8 cellular contexts compared by ENCODE assay signal in the genomic region with DNA sequence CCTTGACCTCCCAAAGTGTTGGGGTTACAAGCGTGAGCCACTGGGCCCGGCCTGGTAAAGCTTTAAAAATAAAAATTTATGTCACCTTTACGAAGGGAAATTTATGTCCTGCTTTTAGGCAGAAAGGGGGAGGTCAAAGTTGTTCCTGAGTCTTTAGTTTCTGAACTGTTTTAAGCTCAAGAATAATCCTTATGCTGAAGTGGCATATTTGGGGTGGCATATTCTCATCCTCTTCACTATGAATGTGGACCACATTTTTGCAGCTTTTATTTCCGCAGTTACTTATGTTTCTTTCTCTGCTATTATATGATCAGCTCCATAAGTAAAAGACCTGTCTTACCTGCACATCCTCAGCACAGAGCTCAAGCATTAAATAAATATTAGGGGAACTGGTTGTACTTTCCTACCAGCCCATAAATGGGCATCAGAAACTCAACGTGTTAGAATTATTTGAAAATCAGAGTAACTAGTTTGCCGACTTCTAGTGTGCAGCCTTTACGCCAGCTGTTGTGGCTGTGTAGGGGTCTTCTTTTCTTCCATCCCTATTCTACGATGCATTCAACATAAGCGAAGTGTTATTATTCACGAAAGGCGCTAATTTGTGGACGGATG. TPM values are rescaled to one million over a fixed set of nuclear protein-coding genes. Genes with fewer than 3 reads are reported as not detected.
DNase-seq lines count a peak whose midpoint lies in the region; ATAC-seq and TF ChIP-seq lines count a peak whose summit lies in the region.

No MANE protein-coding gene starts in this region.

- H3K4me3 Mint-ChIP-seq in IgD-negative memory B cell, result peak overlapping the region; percentile 35 to 97 (median 86)
- peak overlapping the region; percentile 86 to 97 (median 93) for H3K4me3 Mint-ChIP-seq in nephron

- no peaks in the 10 kb centered on the region for H3K36me3 ChIP-seq in H7 (replicated peaks; ENCODE audit: control insufficient read depth, insufficient read depth, low read length)
- H3K36me3 ChIP-seq in HAP-1 (replicated peaks), result no peaks in the 10 kb centered on the region

- H3K4me1 Mint-ChIP-seq in IgD-negative memory B cell, result peaks cover 10 to 20% (median 20%) of the 10 kb centered on the region in 3 donors
- peaks cover 19% of the 10 kb centered on the region for H3K4me1 Mint-ChIP-seq in nephron

- DNase-seq in AG09309 (ENCODE audit: low read depth), result no peak
- no peak for DNase-seq in coronary artery (ENCODE audit: low spot score)
- DNase-seq in activated gamma-delta T cell (lab: John Stamatoyannopoulos, UW), result no peak
- no peak for DNase-seq in H7
- no peak for DNase-seq in HAP-1 (ENCODE audit: low spot score in 2 of 2)

- H3K27me3 ChIP-seq in H7 (ENCODE audit: control insufficient read depth, insufficient read depth, low read length), result peaks cover 1% of the 10 kb centered on the region; the same call in 1 of the 2 replicates
- no peaks in the 10 kb centered on the region for H3K27me3 ChIP-seq in HAP-1 (ENCODE audit: low read depth)

- peak overlapping the region in 1 of 2 donors; percentile 81 for H3K27ac ChIP-seq in coronary artery

- in situ Hi-C loops in HAP-1 (cut with MboI; ENCODE audit: low sequenced_read_pairs), result no loop called here

- H3K27ac Mint-ChIP-seq in IgD-negative memory B cell (peak overlapping the region in 2 of 3 donors; percentile 75 to 79), nephron (peak overlapping the region; percentile 96 to 99 (median 97))

- peaks cover 3% of the 10 kb centered on the region; the same call in 1 of the 2 replicates for H3K9me3 ChIP-seq in HAP-1

- no peaks in the 10 kb centered on the region for H3K36me3 Mint-ChIP-seq in IgD-negative memory B cell
- H3K36me3 Mint-ChIP-seq in nephron (ENCODE audit: low read depth), result peaks cover 5% of the 10 kb centered on the region

- H3K27me3 Mint-ChIP-seq in IgD-negative memory B cell (no peaks in the 10 kb centered on the region), nephron (ENCODE audit: low read depth) (peaks cover 3% of the 10 kb centered on the region)

- no peaks in the 10 kb centered on the region for H3K9me3 Mint-ChIP-seq in IgD-negative memory B cell
- no peaks in the 10 kb centered on the region for H3K9me3 Mint-ChIP-seq in nephron

- TF ChIP-seq CTCF in AG09309 (IDR thresholded peaks at IDR 0.05; ENCODE audit: control insufficient read depth, insufficient read depth, low read depth, low read length, missing control alignments) (no peak), coronary artery (IDR thresholded peaks at IDR 0.05) (no peak), nephron (IDR thresholded peaks at IDR 0.05; ENCODE audit: unreplicated experiment in 3 of 3) (no peak)

- ATAC-seq in HG03025 (IDR thresholded peaks at IDR 0.05; ENCODE audit: low FRiP score, unreplicated experiment), result no peak

- H3K4me3 ChIP-seq in AG09309 (ENCODE audit: control insufficient read depth, low read depth, low read length) (peak overlapping the region; percentile 52; the same call in 1 of the 2 replicates), coronary artery (peak overlapping the region; percentile 86), H7 (ENCODE audit: insufficient read depth, low read depth, low read length) (no peak overlapping the region), HAP-1 (no peak overlapping the region)

- H3K4me1 ChIP-seq in HAP-1, result peaks cover 16% of the 10 kb centered on the region

RNA-seq across cellular contexts. Expression of a gene that starts 0.9 kb away (rescaled TPM):
- 2.8 TPM for polyA plus RNA-seq in IgD-negative memory B cell
- total RNA-seq in H7 (2014; rRNA removed; shearing (Covaris generic)), result 3.9 and 7.4 TPM in 2 replicates

Comparison
In these comparisons a context has a peak if more than half of its experiments do, and no peak if none do; other contexts are left out.
1. H3K4me3 ChIP-seq: peak in AG09309 (single experiment) and coronary artery (single experiment); none in H7 (single experiment) and HAP-1 (single experiment).